9 cellular contexts compared by ENCODE assay signal in genomic region chr5:143094087-143094511, GRCh38.
DNase-seq lines count a peak whose midpoint lies in the region; ATAC-seq and TF ChIP-seq lines count a peak whose summit lies in the region.
"Had no signal": no experiment of that assay in that cellular context is flagged by ENCODE, and none has a peak within 500 bp of the region (broad histone marks: within the 10 kb centered on the region; RNA-seq: fewer than 3 reads in every experiment).

No MANE protein-coding gene starts in this region.

- dilution Hi-C loops in mammary epithelial cell (cut with HindIII; ENCODE audit: low sequenced_read_pairs), result no loop called here

- H3K27me3 ChIP-seq in mammary epithelial cell (ENCODE audit: insufficient read depth, low read length) (no peaks in the 10 kb centered on the region), thoracic aorta (replicated peaks; ENCODE audit: insufficient read depth) (no peaks in the 10 kb centered on the region)

- H3K79me2 ChIP-seq in mammary epithelial cell (ENCODE audit: insufficient read depth, low read length), result no peaks in the 10 kb centered on the region

- peak overlapping the region; percentile 47 for H3K4me2 ChIP-seq in mammary epithelial cell (ENCODE audit: insufficient read depth, low read depth, low read length)

- no peaks in the 10 kb centered on the region for H4K20me1 ChIP-seq in mammary epithelial cell (ENCODE audit: insufficient read depth, low read length)

- DNase-seq in activated gamma-delta T cell treated with Interleukin-2 at 50 U/mL for 16 hours (peak; percentile 22), activated gamma-delta T cell (lab: John Stamatoyannopoulos, UW) (no peak), mammary epithelial cell (peak; percentile 34), islet precursor cell (peak; percentile 94), thoracic aorta (ENCODE audit: low spot score) (no peak), H4 (ENCODE audit: low spot score) (no peak)
- no peak for DNase-seq in stimulated activated CD4-positive, alpha-beta T cell treated with anti-CD3 and anti-CD28 coated beads, Interleukin-4, amount 100 ng/mL, for 24 hours
- DNase-seq: activated naive CD4-positive, alpha-beta T cell treated with anti-CD3 and anti-CD28 coated beads, Interleukin-2, amount 10 ng/mL, durations not matched to agents 7 days and 5 days had no signal

- H3K4me1 ChIP-seq in mammary epithelial cell (ENCODE audit: insufficient read depth, low read length), result peaks cover 3% of the 10 kb centered on the region
- H3K4me1 ChIP-seq in thoracic aorta (ENCODE audit: control insufficient read depth in 1 of 2, low read depth in 2 of 2), result no peaks in the 10 kb centered on the region

- H3K4me3 ChIP-seq in mammary epithelial cell (replicated peaks in 1 of 3; ENCODE audit: insufficient read depth in 1 of 3, low read depth in 2 of 3, low read length in 3 of 3) (no peak overlapping the region), thoracic aorta (peak overlapping the region; percentile 47)

- ATAC-seq in thoracic aorta (ENCODE audit: insufficient number of reproducible peaks, low FRiP score, low read depth) (no peak), HG03095 (IDR thresholded peaks at IDR 0.05; ENCODE audit: unreplicated experiment) (no peak)

- no peaks in the 10 kb centered on the region for H3K36me3 ChIP-seq in mammary epithelial cell (ENCODE audit: insufficient read depth, low read length)
- H3K36me3 ChIP-seq in thoracic aorta, result no peaks in the 10 kb centered on the region

- TF ChIP-seq CTCF in mammary epithelial cell (conservative IDR thresholded peaks at IDR 0.05 in 1 of 2, IDR thresholded peaks at IDR 0.05 in 1 of 2; ENCODE audit: extremely low read depth in 1 of 2, insufficient read depth in 1 of 2, low read depth in 1 of 2, low read length in 2 of 2), result no peak
- TF ChIP-seq CTCF in thoracic aorta (IDR thresholded peaks at IDR 0.05), result peak; percentile 10

- no peaks in the 10 kb centered on the region for H3K9me3 ChIP-seq in mammary epithelial cell (replicated peaks; ENCODE audit: insufficient read depth, low read length)
- H3K9me3 ChIP-seq in thoracic aorta, result no peaks in the 10 kb centered on the region

- H2AFZ ChIP-seq in mammary epithelial cell (ENCODE audit: low read depth, low read length), result peak overlapping the region; percentile 70

- CTCF ChIA-PET in mammary epithelial cell (lab: Charles Lee; ENCODE audit: low non-redundant PET), result no interaction called here

- peak overlapping the region; percentile 46 for H3K9ac ChIP-seq in mammary epithelial cell (ENCODE audit: insufficient read depth, low read length)

- BruUV-seq in mammary epithelial cell (replicated peaks; lab: Mats Ljungman, UMichigan), result TSS peak; percentile 97

- in situ Hi-C loops in mammary epithelial cell (cut with MboI; ENCODE audit: low sequenced_read_pairs in 2 of 2), result no loop called here

- peak overlapping the region; percentile 39 for H3K27ac ChIP-seq in mammary epithelial cell (ENCODE audit: insufficient read depth, low read depth, low read length)
- H3K27ac ChIP-seq in thoracic aorta, result no peak overlapping the region

- intact Hi-C loops in mammary epithelial cell (cut with micrococcal nuclease), result loop anchor here (1.0 kb wide), 1 partner anchor 48 kb away; no protein-coding TSS in a partner anchor

- 45% methylated on average over 16 of the region's 16 CpGs for WGBS in mammary epithelial cell (ENCODE audit: low coverage, missing lambda C conversion rate)

Comparison
In these comparisons a context has a peak if more than half of its experiments do, and no peak if none do; other contexts are left out.
1. DNase-seq: peak in activated gamma-delta T cell treated with Interleukin-2 at 50 U/mL for 16 hours (single experiment), mammary epithelial cell (single experiment) and islet precursor cell (single experiment); none in activated gamma-delta T cell (single experiment), thoracic aorta (single experiment), H4 (single experiment) and stimulated activated CD4-positive, alpha-beta T cell treated with anti-CD3 and anti-CD28 coated beads, Interleukin-4, amount 100 ng/mL, for 24 hours (single experiment).